Comparison of ENCODE assay signal across 8 cellular contexts in the genomic region with DNA sequence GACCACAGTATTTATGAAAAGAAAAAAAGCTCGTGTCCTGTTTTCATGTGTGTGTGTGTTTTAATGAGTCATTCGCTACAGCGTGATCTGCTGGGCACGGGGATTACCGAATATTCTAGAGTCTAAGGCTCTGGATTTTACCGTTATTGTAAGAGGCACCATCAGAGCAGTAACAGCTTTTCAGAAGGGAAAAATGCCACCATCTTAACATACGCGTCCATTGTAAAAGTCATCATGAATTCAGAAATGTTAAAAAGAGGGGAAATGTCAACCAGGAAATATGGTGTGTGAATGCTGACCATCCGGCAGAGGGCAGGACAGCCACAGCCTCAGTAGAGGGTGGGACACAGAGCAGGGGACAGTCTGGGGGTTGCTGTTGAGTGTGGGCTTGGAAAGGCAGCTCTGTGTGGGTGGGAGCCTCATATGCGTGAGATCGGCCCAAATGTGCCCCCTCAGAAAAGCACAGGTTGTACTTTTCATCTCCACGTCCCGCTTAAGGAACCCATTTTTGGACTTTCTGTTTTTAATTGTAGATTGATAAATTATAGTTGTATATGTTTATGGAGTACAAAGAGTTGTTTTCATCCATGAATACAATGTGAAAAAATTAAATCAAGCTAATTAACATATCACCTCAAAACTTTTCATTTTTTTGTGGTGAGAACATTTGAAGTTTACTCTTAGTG.
DNase-seq lines count a peak whose midpoint lies in the region; ATAC-seq, FAIRE-seq and TF ChIP-seq lines count a peak whose summit lies in the region.

No MANE protein-coding gene starts in this region.

- peaks cover 9% of the 10 kb centered on the region for H3K9me3 Mint-ChIP-seq in astrocyte (ENCODE audit: unreplicated experiment)

- H3K27ac Mint-ChIP-seq in astrocyte (ENCODE audit: unreplicated experiment): no peak overlapping the region

- no peaks in the 10 kb centered on the region for H4K20me1 ChIP-seq in astrocyte (ENCODE audit: insufficient read depth, low read length)

- no peaks in the 10 kb centered on the region for H3K36me3 Mint-ChIP-seq in astrocyte (ENCODE audit: low read depth, unreplicated experiment)

- ATAC-seq in left lobe of liver: peak; percentile 69

- H3K27me3 Mint-ChIP-seq in astrocyte (ENCODE audit: low read depth, unreplicated experiment): peaks cover 16% of the 10 kb centered on the region

- no peaks in the 10 kb centered on the region for H3K36me3 ChIP-seq in astrocyte (ENCODE audit: insufficient read depth, low read length)

- no peaks in the 10 kb centered on the region for H3K27me3 ChIP-seq in astrocyte (ENCODE audit: insufficient read depth, low read length)

- no peaks in the 10 kb centered on the region for H3K4me1 ChIP-seq in astrocyte (ENCODE audit: insufficient read depth, low read length)

- TF ChIP-seq CTCF in AG10803 (conservative IDR thresholded peaks at IDR 0.05; ENCODE audit: low read length): peak; percentile 71
- TF ChIP-seq CTCF in astrocyte (IDR thresholded peaks at IDR 0.05; ENCODE audit: insufficient read depth, low read depth, low read length): peak; percentile 65

- H3K4me3 Mint-ChIP-seq in astrocyte (ENCODE audit: unreplicated experiment): no peak overlapping the region

- peak overlapping the region; percentile 16 for H3K9ac ChIP-seq in astrocyte (ENCODE audit: low read length)

- H2AFZ ChIP-seq in astrocyte (ENCODE audit: low read depth, low read length): peak overlapping the region; percentile 28

- H3K4me3 ChIP-seq in AG10803 (ENCODE audit: low read length) (no peak overlapping the region), astrocyte (ENCODE audit: insufficient read depth, low read depth, low read length) (no peak overlapping the region)

- H3K27ac ChIP-seq in astrocyte (ENCODE audit: low read depth, low read length): no peak overlapping the region

- peak overlapping the region; percentile 67 for H3K4me2 ChIP-seq in astrocyte (ENCODE audit: low read length)

- peaks cover 2% of the 10 kb centered on the region for H3K4me1 Mint-ChIP-seq in astrocyte (ENCODE audit: low read depth, unreplicated experiment)

- no peak for FAIRE-seq in astrocyte (lab: Jason Lieb, UNC)

- no peaks in the 10 kb centered on the region for H3K9me3 ChIP-seq in astrocyte (ENCODE audit: insufficient read depth, low read depth, low read length)

- no peak for DNase-seq in AG10803 (ENCODE audit: low read depth)
- peak; percentile 66 for DNase-seq in HuH-7.5 (ENCODE audit: low spot score)
- no peak for DNase-seq in astrocyte (ENCODE audit: low read depth)
- DNase-seq in left lobe of liver (ENCODE audit: low spot score): no peak
- no peak for DNase-seq in activated naive CD4-positive, alpha-beta T cell treated with anti-CD3 and anti-CD28 coated beads, Interleukin-2, amount 50 U/mL, for 16 hours
- no peak for DNase-seq in stimulated activated CD4-positive, alpha-beta T cell treated with anti-CD3 and anti-CD28 coated beads, Interleukin-15, amount 100 ng/mL, for 24 hours
- no peak for DNase-seq in NCI-H2196 (lab: John Stamatoyannopoulos, UW; ENCODE audit: unreplicated experiment)
- DNase-seq in NCI-H2171 (lab: John Stamatoyannopoulos, UW): no peak

- no peaks in the 10 kb centered on the region for H3K79me2 ChIP-seq in astrocyte (ENCODE audit: insufficient read depth, low read length)
